2 cellular contexts compared by ENCODE assay signal in genomic region chr20:11098888-11099287, GRCh38.
TF ChIP-seq lines count a peak whose summit lies in the region.

No MANE protein-coding gene starts in this region.

TF ChIP-seq in HCT116, 20 proteins besides CTCF, POLR2A, EP300 and RAD21 (continued from another document):
- TF ChIP-seq ATF3 (IDR thresholded peaks at IDR 0.05): no peak
- no peak for TF ChIP-seq JUND (IDR thresholded peaks at IDR 0.05)
- no peak for TF ChIP-seq YY1 (IDR thresholded peaks at IDR 0.05; ENCODE audit: extremely low read depth, insufficient replicate concordance, low read depth, low read length)
- TF ChIP-seq FOSL1 (IDR thresholded peaks at IDR 0.05; ENCODE audit: low read depth): no peak
- TF ChIP-seq EZH2 (IDR thresholded peaks at IDR 0.05): no peak
- TF ChIP-seq POLR2AphosphoS5 (IDR thresholded peaks at IDR 0.05; ENCODE audit: low read depth, low read length): no peak
- TF ChIP-seq, protein P1, sequence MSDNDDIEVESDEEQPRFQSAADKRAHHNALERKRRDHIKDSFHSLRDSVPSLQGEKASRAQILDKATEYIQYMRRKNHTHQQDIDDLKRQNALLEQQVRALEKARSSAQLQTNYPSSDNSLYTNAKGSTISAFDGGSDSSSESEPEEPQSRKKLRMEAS (IDR thresholded peaks at IDR 0.05): no peak
- no peak for TF ChIP-seq EGR1 (IDR thresholded peaks at IDR 0.05; ENCODE audit: low read depth)
- TF ChIP-seq, protein P2, sequence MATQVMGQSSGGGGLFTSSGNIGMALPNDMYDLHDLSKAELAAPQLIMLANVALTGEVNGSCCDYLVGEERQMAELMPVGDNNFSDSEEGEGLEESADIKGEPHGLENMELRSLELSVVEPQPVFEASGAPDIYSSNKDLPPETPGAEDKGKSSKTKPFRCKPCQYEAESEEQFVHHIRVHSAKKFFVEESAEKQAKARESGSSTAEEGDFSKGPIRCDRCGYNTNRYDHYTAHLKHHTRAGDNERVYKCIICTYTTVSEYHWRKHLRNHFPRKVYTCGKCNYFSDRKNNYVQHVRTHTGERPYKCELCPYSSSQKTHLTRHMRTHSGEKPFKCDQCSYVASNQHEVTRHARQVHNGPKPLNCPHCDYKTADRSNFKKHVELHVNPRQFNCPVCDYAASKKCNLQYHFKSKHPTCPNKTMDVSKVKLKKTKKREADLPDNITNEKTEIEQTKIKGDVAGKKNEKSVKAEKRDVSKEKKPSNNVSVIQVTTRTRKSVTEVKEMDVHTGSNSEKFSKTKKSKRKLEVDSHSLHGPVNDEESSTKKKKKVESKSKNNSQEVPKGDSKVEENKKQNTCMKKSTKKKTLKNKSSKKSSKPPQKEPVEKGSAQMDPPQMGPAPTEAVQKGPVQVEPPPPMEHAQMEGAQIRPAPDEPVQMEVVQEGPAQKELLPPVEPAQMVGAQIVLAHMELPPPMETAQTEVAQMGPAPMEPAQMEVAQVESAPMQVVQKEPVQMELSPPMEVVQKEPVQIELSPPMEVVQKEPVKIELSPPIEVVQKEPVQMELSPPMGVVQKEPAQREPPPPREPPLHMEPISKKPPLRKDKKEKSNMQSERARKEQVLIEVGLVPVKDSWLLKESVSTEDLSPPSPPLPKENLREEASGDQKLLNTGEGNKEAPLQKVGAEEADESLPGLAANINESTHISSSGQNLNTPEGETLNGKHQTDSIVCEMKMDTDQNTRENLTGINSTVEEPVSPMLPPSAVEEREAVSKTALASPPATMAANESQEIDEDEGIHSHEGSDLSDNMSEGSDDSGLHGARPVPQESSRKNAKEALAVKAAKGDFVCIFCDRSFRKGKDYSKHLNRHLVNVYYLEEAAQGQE (IDR thresholded peaks at IDR 0.05; ENCODE audit: low read depth): no peak
- TF ChIP-seq ZNF274 (IDR thresholded peaks at IDR 0.05; ENCODE audit: low read depth, low read length): no peak

TF ChIP-seq in WTC11, 78 proteins besides CTCF, POLR2A, EP300 and RAD21 (continued from another document):
- TF ChIP-seq ARID4B (CRISPR knock-in tag; IDR thresholded peaks at IDR 0.05; ENCODE audit: borderline replicate concordance): no peak
- no peak for TF ChIP-seq ZNF396 (CRISPR knock-in tag; IDR thresholded peaks at IDR 0.05; ENCODE audit: borderline replicate concordance)
- no peak for TF ChIP-seq SMAD4 (CRISPR knock-in tag; IDR thresholded peaks at IDR 0.05)
- no peak for TF ChIP-seq TCF7 (CRISPR knock-in tag; IDR thresholded peaks at IDR 0.05; ENCODE audit: low read depth)
- TF ChIP-seq, protein P3, sequence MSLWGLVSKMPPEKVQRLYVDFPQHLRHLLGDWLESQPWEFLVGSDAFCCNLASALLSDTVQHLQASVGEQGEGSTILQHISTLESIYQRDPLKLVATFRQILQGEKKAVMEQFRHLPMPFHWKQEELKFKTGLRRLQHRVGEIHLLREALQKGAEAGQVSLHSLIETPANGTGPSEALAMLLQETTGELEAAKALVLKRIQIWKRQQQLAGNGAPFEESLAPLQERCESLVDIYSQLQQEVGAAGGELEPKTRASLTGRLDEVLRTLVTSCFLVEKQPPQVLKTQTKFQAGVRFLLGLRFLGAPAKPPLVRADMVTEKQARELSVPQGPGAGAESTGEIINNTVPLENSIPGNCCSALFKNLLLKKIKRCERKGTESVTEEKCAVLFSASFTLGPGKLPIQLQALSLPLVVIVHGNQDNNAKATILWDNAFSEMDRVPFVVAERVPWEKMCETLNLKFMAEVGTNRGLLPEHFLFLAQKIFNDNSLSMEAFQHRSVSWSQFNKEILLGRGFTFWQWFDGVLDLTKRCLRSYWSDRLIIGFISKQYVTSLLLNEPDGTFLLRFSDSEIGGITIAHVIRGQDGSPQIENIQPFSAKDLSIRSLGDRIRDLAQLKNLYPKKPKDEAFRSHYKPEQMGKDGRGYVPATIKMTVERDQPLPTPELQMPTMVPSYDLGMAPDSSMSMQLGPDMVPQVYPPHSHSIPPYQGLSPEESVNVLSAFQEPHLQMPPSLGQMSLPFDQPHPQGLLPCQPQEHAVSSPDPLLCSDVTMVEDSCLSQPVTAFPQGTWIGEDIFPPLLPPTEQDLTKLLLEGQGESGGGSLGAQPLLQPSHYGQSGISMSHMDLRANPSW (CRISPR knock-in tag; conservative IDR thresholded peaks at IDR 0.05; ENCODE audit: low read depth): no peak
- TF ChIP-seq NFYB (CRISPR knock-in tag; conservative IDR thresholded peaks at IDR 0.05; ENCODE audit: low read depth): no peak
- no peak for TF ChIP-seq SMAD3 (CRISPR knock-in tag; IDR thresholded peaks at IDR 0.05; ENCODE audit: borderline replicate concordance)
- no peak for TF ChIP-seq NFE2L1 (CRISPR knock-in tag; IDR thresholded peaks at IDR 0.05)
- TF ChIP-seq ZNF532 (CRISPR knock-in tag; IDR thresholded peaks at IDR 0.05; ENCODE audit: borderline replicate concordance): no peak
- TF ChIP-seq, protein P4, sequence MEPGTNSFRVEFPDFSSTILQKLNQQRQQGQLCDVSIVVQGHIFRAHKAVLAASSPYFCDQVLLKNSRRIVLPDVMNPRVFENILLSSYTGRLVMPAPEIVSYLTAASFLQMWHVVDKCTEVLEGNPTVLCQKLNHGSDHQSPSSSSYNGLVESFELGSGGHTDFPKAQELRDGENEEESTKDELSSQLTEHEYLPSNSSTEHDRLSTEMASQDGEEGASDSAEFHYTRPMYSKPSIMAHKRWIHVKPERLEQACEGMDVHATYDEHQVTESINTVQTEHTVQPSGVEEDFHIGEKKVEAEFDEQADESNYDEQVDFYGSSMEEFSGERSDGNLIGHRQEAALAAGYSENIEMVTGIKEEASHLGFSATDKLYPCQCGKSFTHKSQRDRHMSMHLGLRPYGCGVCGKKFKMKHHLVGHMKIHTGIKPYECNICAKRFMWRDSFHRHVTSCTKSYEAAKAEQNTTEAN (CRISPR knock-in tag; IDR thresholded peaks at IDR 0.05): no peak
- TF ChIP-seq, protein P5, sequence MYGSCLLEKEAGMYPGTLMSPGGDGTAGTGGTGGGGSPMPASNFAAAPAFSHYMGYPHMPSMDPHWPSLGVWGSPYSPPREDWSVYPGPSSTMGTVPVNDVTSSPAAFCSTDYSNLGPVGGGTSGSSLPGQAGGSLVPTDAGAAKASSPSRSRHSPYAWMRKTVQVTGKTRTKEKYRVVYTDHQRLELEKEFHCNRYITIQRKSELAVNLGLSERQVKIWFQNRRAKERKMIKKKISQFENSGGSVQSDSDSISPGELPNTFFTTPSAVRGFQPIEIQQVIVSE (CRISPR knock-in tag; IDR thresholded peaks at IDR 0.05; ENCODE audit: borderline replicate concordance): no peak
